ENCODE assay signal across 14 cellular contexts in the genomic region with DNA sequence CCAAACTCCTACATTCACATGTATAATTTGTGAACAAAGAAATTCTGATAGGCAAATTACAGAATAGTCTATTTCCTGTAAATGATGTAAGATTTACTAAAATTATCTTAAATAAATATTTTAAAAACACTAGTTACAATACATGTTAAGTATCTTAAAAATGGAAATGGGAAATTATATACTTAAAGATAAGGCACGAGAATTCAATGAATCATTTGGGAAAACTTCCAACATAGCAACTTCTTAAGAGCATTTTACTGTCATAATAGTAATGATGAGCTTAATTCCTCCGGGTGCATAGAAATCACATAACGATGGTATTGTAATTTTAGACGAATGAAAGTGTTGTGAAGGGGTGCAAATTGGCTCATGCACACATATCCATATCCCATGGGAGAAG.
DNase-seq lines count a peak whose midpoint lies in the region; ATAC-seq and TF ChIP-seq lines count a peak whose summit lies in the region.
"Had no signal": no experiment of that assay in that cellular context is flagged by ENCODE, and none has a peak within 500 bp of the region (broad histone marks: within the 10 kb centered on the region; RNA-seq: fewer than 3 reads in every experiment).

No MANE protein-coding gene starts in this region.

- H3K4me1 ChIP-seq in A673 (ENCODE audit: insufficient read depth, low read length, poor library complexity, severe bottlenecking) = no peaks in the 10 kb centered on the region
- H3K4me1 ChIP-seq in lower lobe of right lung = no peaks in the 10 kb centered on the region
- H3K4me1 ChIP-seq: BLaER1 treated with 17β-estradiol and CSF1 and Interleukin-3, amounts not matched to agents 10 nM and 100 nM had no signal

- no peak overlapping the region for H3K27ac ChIP-seq in A673 (ENCODE audit: low read depth, low read length, poor library complexity, severe bottlenecking)
- no peak overlapping the region for H3K27ac ChIP-seq in lower lobe of right lung
- H3K27ac ChIP-seq: BLaER1 treated with 17β-estradiol and CSF1 and Interleukin-3, amounts not matched to agents 10 nM and 100 nM had no signal

- peak overlapping the region; percentile 22 for H3K27ac Mint-ChIP-seq in chondrocyte (ENCODE audit: unreplicated experiment)
- H3K27ac Mint-ChIP-seq: B cell; CD8-positive, alpha-beta T cell; H9 had no signal

- H3K9me3 Mint-ChIP-seq in chondrocyte (ENCODE audit: low read depth) = no peaks in the 10 kb centered on the region
- H3K9me3 Mint-ChIP-seq: H9 had no signal

- ATAC-seq in lower lobe of right lung = no peak
- ATAC-seq: CD8-positive, alpha-beta T cell; HepG2 had no signal

- H3K4me3 Mint-ChIP-seq in chondrocyte (ENCODE audit: unreplicated experiment) = no peak overlapping the region
- H3K4me3 Mint-ChIP-seq: B cell; CD8-positive, alpha-beta T cell; H9 had no signal

- H3K4me3 ChIP-seq in A673 (ENCODE audit: low read depth, low read length, poor library complexity, severe bottlenecking) (no peak overlapping the region), lower lobe of right lung (no peak overlapping the region)
- H3K4me3 ChIP-seq: BLaER1 treated with 17β-estradiol and CSF1 and Interleukin-3, amounts not matched to agents 10 nM and 100 nM had no signal

- no peaks in the 10 kb centered on the region for H3K27me3 ChIP-seq in A673 (replicated peaks; ENCODE audit: insufficient read depth, low read depth, low read length, poor library complexity)
- no peaks in the 10 kb centered on the region for H3K27me3 ChIP-seq in lower lobe of right lung (ENCODE audit: low read depth)
- H3K27me3 ChIP-seq: BLaER1 treated with 17β-estradiol and CSF1 and Interleukin-3, amounts not matched to agents 10 nM and 100 nM had no signal

- H3K36me3 ChIP-seq in A673 (ENCODE audit: insufficient read depth, low read length, poor library complexity, severe bottlenecking) (no peaks in the 10 kb centered on the region), lower lobe of right lung (no peaks in the 10 kb centered on the region)
- H3K36me3 ChIP-seq: BLaER1 treated with 17β-estradiol and CSF1 and Interleukin-3, amounts not matched to agents 10 nM and 100 nM had no signal

- intact Hi-C loops in A673 (cut with micrococcal nuclease; ENCODE audit: unreplicated experiment) (no loop called here), lower lobe of right lung (cut with DNase I) (no loop called here)

- no peaks in the 10 kb centered on the region for H3K36me3 Mint-ChIP-seq in chondrocyte (ENCODE audit: low read depth)
- H3K36me3 Mint-ChIP-seq: CD8-positive, alpha-beta T cell had no signal

- BruUV-seq in A673 (replicated peaks; lab: Mats Ljungman, UMichigan) = no TSS peak

- no peaks in the 10 kb centered on the region for H3K9me3 ChIP-seq in A673 (ENCODE audit: low read depth, low read length, poor library complexity, severe bottlenecking)
- H3K9me3 ChIP-seq in lower lobe of right lung = no peaks in the 10 kb centered on the region
- H3K9me3 ChIP-seq: BLaER1 treated with 17β-estradiol and CSF1 and Interleukin-3, amounts not matched to agents 10 nM and 100 nM had no signal

- POLR2A ChIA-PET in A673 (lab: Charles Lee; ENCODE audit: low non-redundant PET) = no interaction called here

- CTCF ChIA-PET in A673 (lab: Charles Lee) = no interaction called here

- TF ChIP-seq CTCF in A673 (conservative IDR thresholded peaks at IDR 0.05; ENCODE audit: low read depth, low read length) (no peak), chondrocyte (IDR thresholded peaks at IDR 0.05) (no peak), lower lobe of right lung (IDR thresholded peaks at IDR 0.05) (no peak)

- peaks cover 22% of the 10 kb centered on the region for H3K4me1 Mint-ChIP-seq in chondrocyte (ENCODE audit: low read depth)
- H3K4me1 Mint-ChIP-seq: B cell, H9 had no signal

- H3K27me3 Mint-ChIP-seq in chondrocyte (ENCODE audit: low read depth) = no peaks in the 10 kb centered on the region
- H3K27me3 Mint-ChIP-seq: B cell had no signal

- DNase-seq in A673 (ENCODE audit: low spot score) = peak; percentile 7
- peak; percentile 4 for DNase-seq in NCI-H69 (lab: John Stamatoyannopoulos, UW)
- DNase-seq in chondrocyte (ENCODE audit: low spot score) = no peak
- DNase-seq in iris pigment epithelial cell (ENCODE audit: low read depth) = peak; percentile 52
- no peak for DNase-seq in NCI-H446 (lab: John Stamatoyannopoulos, UW)
- no peak for DNase-seq in OCI-M2 (lab: John Stamatoyannopoulos, UW; ENCODE audit: unreplicated experiment)
- DNase-seq in lower lobe of right lung = no peak
- DNase-seq in HCEC 1CT = no peak
- DNase-seq: 8988T; CD8-positive, alpha-beta T cell; H9 had no signal

Comparison
In these comparisons a context has a peak if more than half of its experiments do, and no peak if none do; other contexts are left out.
1. DNase-seq: peak in A673 (single experiment), NCI-H69 (single experiment) and iris pigment epithelial cell (single experiment); none in chondrocyte (single experiment), NCI-H446 (0 of 2), OCI-M2 (single experiment), lower lobe of right lung (single experiment) and HCEC 1CT (single experiment).